Comparison of ENCODE assay signal across 1 cellular context in the genomic region with DNA sequence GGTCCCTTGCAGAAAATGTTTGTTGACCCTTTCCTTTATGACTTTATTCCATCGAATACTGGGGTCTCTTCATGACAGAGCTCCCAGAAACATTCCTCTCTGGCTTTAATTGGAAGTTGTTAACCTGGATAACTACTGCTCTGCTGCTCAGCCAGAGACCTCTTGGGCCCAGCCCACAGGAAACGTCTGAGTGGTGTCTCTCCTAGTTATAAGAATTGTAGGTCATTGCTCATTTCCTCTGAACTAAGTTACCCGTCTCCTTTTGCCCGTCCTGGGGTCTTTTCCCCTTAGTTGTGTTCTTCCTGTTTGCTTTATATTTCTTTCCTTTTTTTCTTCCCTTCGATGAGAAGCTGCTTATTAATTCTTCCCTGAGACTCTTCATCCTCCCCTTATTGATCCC.
TF ChIP-seq lines count a peak whose summit lies in the region.

No MANE protein-coding gene starts in this region.

TF ChIP-seq in GM23338, 12 proteins besides CTCF, POLR2A, EP300 and RAD21:
- TF ChIP-seq, protein P1, sequence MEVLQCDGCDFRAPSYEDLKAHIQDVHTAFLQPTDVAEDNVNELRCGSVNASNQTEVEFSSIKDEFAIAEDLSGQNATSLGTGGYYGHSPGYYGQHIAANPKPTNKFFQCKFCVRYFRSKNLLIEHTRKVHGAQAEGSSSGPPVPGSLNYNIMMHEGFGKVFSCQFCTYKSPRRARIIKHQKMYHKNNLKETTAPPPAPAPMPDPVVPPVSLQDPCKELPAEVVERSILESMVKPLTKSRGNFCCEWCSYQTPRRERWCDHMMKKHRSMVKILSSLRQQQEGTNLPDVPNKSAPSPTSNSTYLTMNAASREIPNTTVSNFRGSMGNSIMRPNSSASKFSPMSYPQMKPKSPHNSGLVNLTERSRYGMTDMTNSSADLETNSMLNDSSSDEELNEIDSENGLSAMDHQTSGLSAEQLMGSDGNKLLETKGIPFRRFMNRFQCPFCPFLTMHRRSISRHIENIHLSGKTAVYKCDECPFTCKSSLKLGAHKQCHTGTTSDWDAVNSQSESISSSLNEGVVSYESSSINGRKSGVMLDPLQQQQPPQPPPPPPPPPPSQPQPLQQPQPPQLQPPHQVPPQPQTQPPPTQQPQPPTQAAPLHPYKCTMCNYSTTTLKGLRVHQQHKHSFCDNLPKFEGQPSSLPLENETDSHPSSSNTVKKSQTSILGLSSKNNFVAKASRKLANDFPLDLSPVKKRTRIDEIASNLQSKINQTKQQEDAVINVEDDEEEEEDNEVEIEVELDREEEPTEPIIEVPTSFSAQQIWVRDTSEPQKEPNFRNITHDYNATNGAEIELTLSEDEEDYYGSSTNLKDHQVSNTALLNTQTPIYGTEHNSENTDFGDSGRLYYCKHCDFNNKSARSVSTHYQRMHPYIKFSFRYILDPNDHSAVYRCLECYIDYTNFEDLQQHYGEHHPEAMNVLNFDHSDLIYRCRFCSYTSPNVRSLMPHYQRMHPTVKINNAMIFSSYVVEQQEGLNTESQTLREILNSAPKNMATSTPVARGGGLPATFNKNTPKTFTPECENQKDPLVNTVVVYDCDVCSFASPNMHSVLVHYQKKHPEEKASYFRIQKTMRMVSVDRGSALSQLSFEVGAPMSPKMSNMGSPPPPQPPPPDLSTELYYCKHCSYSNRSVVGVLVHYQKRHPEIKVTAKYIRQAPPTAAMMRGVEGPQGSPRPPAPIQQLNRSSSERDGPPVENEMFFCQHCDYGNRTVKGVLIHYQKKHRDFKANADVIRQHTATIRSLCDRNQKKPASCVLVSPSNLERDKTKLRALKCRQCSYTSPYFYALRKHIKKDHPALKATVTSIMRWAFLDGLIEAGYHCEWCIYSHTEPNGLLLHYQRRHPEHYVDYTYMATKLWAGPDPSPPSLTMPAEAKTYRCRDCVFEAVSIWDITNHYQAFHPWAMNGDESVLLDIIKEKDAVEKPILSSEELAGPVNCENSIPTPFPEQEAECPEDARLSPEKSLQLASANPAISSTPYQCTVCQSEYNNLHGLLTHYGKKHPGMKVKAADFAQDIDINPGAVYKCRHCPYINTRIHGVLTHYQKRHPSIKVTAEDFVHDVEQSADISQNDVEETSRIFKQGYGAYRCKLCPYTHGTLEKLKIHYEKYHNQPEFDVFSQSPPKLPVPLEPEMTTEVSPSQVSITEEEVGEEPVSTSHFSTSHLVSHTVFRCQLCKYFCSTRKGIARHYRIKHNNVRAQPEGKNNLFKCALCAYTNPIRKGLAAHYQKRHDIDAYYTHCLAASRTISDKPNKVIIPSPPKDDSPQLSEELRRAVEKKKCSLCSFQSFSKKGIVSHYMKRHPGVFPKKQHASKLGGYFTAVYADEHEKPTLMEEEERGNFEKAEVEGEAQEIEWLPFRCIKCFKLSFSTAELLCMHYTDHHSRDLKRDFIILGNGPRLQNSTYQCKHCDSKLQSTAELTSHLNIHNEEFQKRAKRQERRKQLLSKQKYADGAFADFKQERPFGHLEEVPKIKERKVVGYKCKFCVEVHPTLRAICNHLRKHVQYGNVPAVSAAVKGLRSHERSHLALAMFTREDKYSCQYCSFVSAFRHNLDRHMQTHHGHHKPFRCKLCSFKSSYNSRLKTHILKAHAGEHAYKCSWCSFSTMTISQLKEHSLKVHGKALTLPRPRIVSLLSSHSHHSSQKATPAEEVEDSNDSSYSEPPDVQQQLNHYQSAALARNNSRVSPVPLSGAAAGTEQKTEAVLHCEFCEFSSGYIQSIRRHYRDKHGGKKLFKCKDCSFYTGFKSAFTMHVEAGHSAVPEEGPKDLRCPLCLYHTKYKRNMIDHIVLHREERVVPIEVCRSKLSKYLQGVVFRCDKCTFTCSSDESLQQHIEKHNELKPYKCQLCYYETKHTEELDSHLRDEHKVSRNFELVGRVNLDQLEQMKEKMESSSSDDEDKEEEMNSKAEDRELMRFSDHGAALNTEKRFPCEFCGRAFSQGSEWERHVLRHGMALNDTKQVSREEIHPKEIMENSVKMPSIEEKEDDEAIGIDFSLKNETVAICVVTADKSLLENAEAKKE (CRISPR knock-in tag; IDR thresholded peaks at IDR 0.05), result no peak
- TF ChIP-seq NANOG (IDR thresholded peaks at IDR 0.05; ENCODE audit: borderline replicate concordance) (no peak), EZH2 (IDR thresholded peaks at IDR 0.05; ENCODE audit: low read depth, unreplicated experiment) (no peak), JUNB (IDR thresholded peaks at IDR 0.05; ENCODE audit: unreplicated experiment) (no peak), CREB1 (CRISPR knock-in tag; IDR thresholded peaks at IDR 0.05; ENCODE audit: low read depth) (no peak), EZH2phosphoT487 (IDR thresholded peaks at IDR 0.05; ENCODE audit: unreplicated experiment) (no peak), ETS1 (IDR thresholded peaks at IDR 0.05) (no peak), ZNF114 (CRISPR knock-in tag; IDR thresholded peaks at IDR 0.05) (no peak), POLR2AphosphoS5 (IDR thresholded peaks at IDR 0.05; ENCODE audit: low read depth) (no peak), STAT1 (IDR thresholded peaks at IDR 0.05; ENCODE audit: unreplicated experiment) (no peak), REST (IDR thresholded peaks at IDR 0.05; ENCODE audit: unreplicated experiment) (no peak), ZNF331 (CRISPR knock-in tag; IDR thresholded peaks at IDR 0.05; ENCODE audit: low read depth) (no peak)
